In the genomic region with DNA sequence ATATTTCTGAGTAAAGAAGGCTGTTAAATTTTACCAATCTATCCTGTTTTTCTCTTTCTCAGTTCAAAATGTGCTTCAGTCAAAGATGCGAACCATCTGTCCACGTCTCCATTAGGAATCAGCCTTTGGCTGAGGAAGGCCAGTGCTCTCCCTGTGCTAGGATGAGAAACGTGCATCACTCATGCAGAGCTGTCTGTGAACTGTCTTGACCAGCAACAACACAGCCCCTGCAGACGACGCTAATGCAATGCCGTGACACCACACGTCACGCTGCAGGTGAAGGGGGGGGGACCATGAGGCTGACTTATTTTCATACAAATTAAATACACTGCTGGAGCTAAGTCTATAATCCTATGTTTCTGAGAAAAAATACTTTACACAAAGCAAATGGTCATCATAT, we compare ENCODE assay signal across 24 cellular contexts.
A peak's percentile ranks its signal among the peaks of the same experiment; 100 is the strongest.
DNase-seq lines count a peak whose midpoint lies in the region; ATAC-seq, FAIRE-seq and TF ChIP-seq lines count a peak whose summit lies in the region.
"Had no signal": no experiment of that assay in that cellular context is flagged by ENCODE, and none has a peak within 500 bp of the region (broad histone marks: within the 10 kb centered on the region; RNA-seq: fewer than 3 reads in every experiment).

No MANE protein-coding gene starts in this region.

- H3K4me3 Mint-ChIP-seq in natural killer cell treated with Interleukin-12 subunit alpha and Interleukin-12 subunit beta and Interleukin-15 and Interleukin-18, amount 100 ng/mL, for 72 hours, result peak overlapping the region; percentile 0
- H3K4me3 Mint-ChIP-seq: activated CD4-positive, alpha-beta T cell treated with anti-CD3 and anti-CD28 coated beads, Interleukin-2, amount 10 ng/mL, durations not matched to agents 7 days and 5 days; T-cell had no signal

- no peaks in the 10 kb centered on the region for H3K36me3 Mint-ChIP-seq in natural killer cell treated with Interleukin-12 subunit alpha and Interleukin-12 subunit beta and Interleukin-15 and Interleukin-18, amount 100 ng/mL, for 72 hours

- H2AFZ ChIP-seq in ACC112 (ENCODE audit: low read length, unreplicated experiment) (peak overlapping the region; percentile 53), HepG2 (ENCODE audit: low read length) (no peak overlapping the region)

- no peak for ATAC-seq in natural killer cell treated with Interleukin-12 subunit alpha and Interleukin-12 subunit beta and Interleukin-15 and Interleukin-18, amount 100 ng/mL, for 72 hours
- ATAC-seq in HG03108 (IDR thresholded peaks at IDR 0.05; ENCODE audit: unreplicated experiment), result no peak
- ATAC-seq in HG03457 (IDR thresholded peaks at IDR 0.05; ENCODE audit: unreplicated experiment), result no peak
- ATAC-seq in HepG2, result no peak
- ATAC-seq: lower lobe of right lung, T-cell had no signal

- 91% methylated on average over 8 of the region's 8 CpGs for WGBS in HepG2 (ENCODE audit: low lambda C conversion rate)

- no peaks in the 10 kb centered on the region for H3K27me3 ChIP-seq in ACC112 (ENCODE audit: insufficient read depth, low read length)
- no peaks in the 10 kb centered on the region for H3K27me3 ChIP-seq in HepG2 (ENCODE audit: control insufficient read depth in 1 of 2, insufficient read depth in 2 of 2, low read length in 2 of 2)
- H3K27me3 ChIP-seq: heart right ventricle, ovary, tibial artery had no signal

- H3K36me3 ChIP-seq in ACC112 (ENCODE audit: insufficient read depth, low read length) (no peaks in the 10 kb centered on the region), HepG2 (replicated peaks in 1 of 2; ENCODE audit: control insufficient read depth in 1 of 2, insufficient read depth in 2 of 2, low read length in 2 of 2) (no peaks in the 10 kb centered on the region)
- H3K36me3 ChIP-seq: ovary, tibial artery had no signal

- peak; percentile 8 for DNase-seq in ELR (ENCODE audit: low read depth)
- DNase-seq in natural killer cell treated with Interleukin-12 subunit alpha and Interleukin-12 subunit beta and Interleukin-15 and Interleukin-18, amount 100 ng/mL, for 72 hours (ENCODE audit: low spot score), result no peak
- no peak for DNase-seq in HepG2 (ENCODE audit: low spot score)
- no peak for DNase-seq in anterior cingulate cortex (lab: John Stamatoyannopoulos, UW)
- DNase-seq: activated CD4-positive, alpha-beta T cell treated with anti-CD3 and anti-CD28 coated beads, Interleukin-2, amount 10 ng/mL, durations not matched to agents 7 days and 5 days; activated CD8-positive, alpha-beta memory T cell treated with anti-CD3 and anti-CD28 coated beads, Interleukin-2, amount 50 U/mL, for 48 hours; activated gamma-delta T cell; cerebellar nuclear complex; heart right ventricle; KG1; lower lobe of right lung; MV-4-11; NCI-H1694; NCI-H774; ovary; SIG-M5; stimulated activated naive CD4-positive, alpha-beta T cell; T-cell; tibial artery had no signal

- no peaks in the 10 kb centered on the region for H3K9me3 ChIP-seq in HepG2 (ENCODE audit: low read length)
- H3K9me3 ChIP-seq: heart right ventricle, lower lobe of right lung, ovary, tibial artery had no signal

- in situ Hi-C loops in HepG2 (cut with HindIII; ENCODE audit: extremely low pct_ligation_motif_present, low pct_unique_long_range_greater_than_20kb), result no loop called here

- H3K4me1 ChIP-seq in ACC112 (ENCODE audit: control insufficient read depth, insufficient read depth, low read length, unreplicated experiment), result peaks cover 8% of the 10 kb centered on the region
- 0 out of 2 replicates have a peak, but pooled peaks cover 5% of the 10 kb centered on the region for H3K4me1 ChIP-seq in HepG2 (ENCODE audit: insufficient read depth, low read length)

- no peak for TF ChIP-seq RAD21 in HepG2 (CRISPR knock-in tag; IDR thresholded peaks at IDR 0.05)

- no peaks in the 10 kb centered on the region for H3K79me2 ChIP-seq in ACC112 (ENCODE audit: control insufficient read depth, insufficient read depth, low read length, unreplicated experiment)
- H3K79me2 ChIP-seq in HepG2 (ENCODE audit: insufficient read depth, low read length), result no peaks in the 10 kb centered on the region

- H3K4me3 ChIP-seq in ACC112 (ENCODE audit: low read depth, low read length) (peak overlapping the region; percentile 62), HepG2 (replicated peaks in 1 of 3; ENCODE audit: insufficient read depth in 1 of 3, low read depth in 2 of 3, low read length in 3 of 3) (no peak overlapping the region)
- H3K4me3 ChIP-seq: heart right ventricle, lower lobe of right lung, ovary, tibial artery had no signal

- BruUV-seq in HepG2 (replicated peaks; lab: Mats Ljungman, UMichigan), result no TSS peak

- no peaks in the 10 kb centered on the region for H4K20me1 ChIP-seq in HepG2 (ENCODE audit: insufficient read depth, low read length)

- intact Hi-C loops in HepG2 (cut with micrococcal nuclease; ENCODE audit: unreplicated experiment), result no loop called here

- TF ChIP-seq EP300 in HepG2 (IDR thresholded peaks at IDR 0.05; ENCODE audit: low read depth in 2 of 2, low read length in 2 of 2) (no peak), HepG2 (CRISPR knock-in tag; IDR thresholded peaks at IDR 0.05; ENCODE audit: borderline replicate concordance) (no peak)

- H3K4me1 Mint-ChIP-seq in natural killer cell treated with Interleukin-12 subunit alpha and Interleukin-12 subunit beta and Interleukin-15 and Interleukin-18, amount 100 ng/mL, for 72 hours (ENCODE audit: low read depth in 2 of 2), result peaks cover 66 to 68% of the 10 kb centered on the region in 2 donors

- TF ChIP-seq POLR2A in HepG2 (IDR thresholded peaks at IDR 0.05; ENCODE audit: insufficient read depth in 1 of 2, low read depth in 2 of 2, low read length in 2 of 2), result no peak

- H3K27me3 Mint-ChIP-seq in natural killer cell treated with Interleukin-12 subunit alpha and Interleukin-12 subunit beta and Interleukin-15 and Interleukin-18, amount 100 ng/mL, for 72 hours, result no peaks in the 10 kb centered on the region
- H3K27me3 Mint-ChIP-seq: activated CD4-positive, alpha-beta T cell treated with anti-CD3 and anti-CD28 coated beads, Interleukin-2, amount 10 ng/mL, durations not matched to agents 7 days and 5 days; T-cell had no signal

- H3K9me3 Mint-ChIP-seq in natural killer cell treated with Interleukin-12 subunit alpha and Interleukin-12 subunit beta and Interleukin-15 and Interleukin-18, amount 100 ng/mL, for 72 hours, result peaks cover 5% of the 10 kb centered on the region
- H3K9me3 Mint-ChIP-seq: activated CD4-positive, alpha-beta T cell treated with anti-CD3 and anti-CD28 coated beads, Interleukin-2, amount 10 ng/mL, durations not matched to agents 7 days and 5 days; T-cell had no signal

- no peak for TF ChIP-seq CTCF in HepG2 (CRISPR knock-in tag; IDR thresholded peaks at IDR 0.05)

- H3K27ac Mint-ChIP-seq in natural killer cell treated with Interleukin-12 subunit alpha and Interleukin-12 subunit beta and Interleukin-15 and Interleukin-18, amount 100 ng/mL, for 72 hours, result peak overlapping the region in 1 of 2 donors; percentile 61
- H3K27ac Mint-ChIP-seq: T-cell had no signal

- no peak overlapping the region for H3K9ac ChIP-seq in HepG2 (ENCODE audit: insufficient read depth, low read depth, low read length)

- FAIRE-seq in HepG2 (lab: Jason Lieb, UNC), result no peak
- FAIRE-seq: GM12892 had no signal

- CTCF ChIA-PET in HepG2 (lab: Yijun Ruan, JAX; ENCODE audit: low intra/inter-chr PET ratio, low total read pairs), result no interaction called here

- POLR2A ChIA-PET in HepG2 (lab: Yijun Ruan, JAX), result no interaction called here

- H3K4me2 ChIP-seq in HepG2 (ENCODE audit: low read depth, low read length), result no peak overlapping the region

- H3K27ac ChIP-seq in ACC112 (ENCODE audit: low read depth, low read length) (peak overlapping the region; percentile 60), cingulate gyrus (ENCODE audit: low read depth, low read length) (peak overlapping the region; percentile 80), HepG2 (ENCODE audit: extremely low read length, insufficient read depth, low read length) (no peak overlapping the region)
- H3K27ac ChIP-seq: heart right ventricle, lower lobe of right lung, ovary, tibial artery had no signal

TF ChIP-seq in HepG2, 621 proteins besides CTCF, POLR2A, EP300 and RAD21 (continues in another document):
- TF ChIP-seq ZNF614 (CRISPR knock-in tag; IDR thresholded peaks at IDR 0.05; ENCODE audit: borderline replicate concordance), result no peak
- no peak for TF ChIP-seq ZNF749 (CRISPR knock-in tag; IDR thresholded peaks at IDR 0.05; ENCODE audit: borderline replicate concordance)
- TF ChIP-seq RCOR2 (CRISPR knock-in tag; IDR thresholded peaks at IDR 0.05), result no peak
- TF ChIP-seq ZNF563 (CRISPR knock-in tag; IDR thresholded peaks at IDR 0.05), result no peak
- no peak for TF ChIP-seq TBX3 (IDR thresholded peaks at IDR 0.05; ENCODE audit: borderline replicate concordance)
- TF ChIP-seq, protein P1, sequence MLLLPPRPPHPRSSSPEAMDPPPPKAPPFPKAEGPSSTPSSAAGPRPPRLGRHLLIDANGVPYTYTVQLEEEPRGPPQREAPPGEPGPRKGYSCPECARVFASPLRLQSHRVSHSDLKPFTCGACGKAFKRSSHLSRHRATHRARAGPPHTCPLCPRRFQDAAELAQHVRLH (CRISPR knock-in tag; IDR thresholded peaks at IDR 0.05; ENCODE audit: borderline replicate concordance, low read depth), result no peak
- TF ChIP-seq TAF15 (IDR thresholded peaks at IDR 0.05; ENCODE audit: low read depth, low read length, poor library complexity, severe bottlenecking), result no peak
- no peak for TF ChIP-seq IKZF4 (CRISPR knock-in tag; IDR thresholded peaks at IDR 0.05; ENCODE audit: borderline replicate concordance, low read depth, not compliant biosample characterization)
- TF ChIP-seq NR2C2 (CRISPR knock-in tag; IDR thresholded peaks at IDR 0.05; ENCODE audit: borderline replicate concordance), result no peak
